11 cellular contexts compared by ENCODE assay signal in the genomic region with DNA sequence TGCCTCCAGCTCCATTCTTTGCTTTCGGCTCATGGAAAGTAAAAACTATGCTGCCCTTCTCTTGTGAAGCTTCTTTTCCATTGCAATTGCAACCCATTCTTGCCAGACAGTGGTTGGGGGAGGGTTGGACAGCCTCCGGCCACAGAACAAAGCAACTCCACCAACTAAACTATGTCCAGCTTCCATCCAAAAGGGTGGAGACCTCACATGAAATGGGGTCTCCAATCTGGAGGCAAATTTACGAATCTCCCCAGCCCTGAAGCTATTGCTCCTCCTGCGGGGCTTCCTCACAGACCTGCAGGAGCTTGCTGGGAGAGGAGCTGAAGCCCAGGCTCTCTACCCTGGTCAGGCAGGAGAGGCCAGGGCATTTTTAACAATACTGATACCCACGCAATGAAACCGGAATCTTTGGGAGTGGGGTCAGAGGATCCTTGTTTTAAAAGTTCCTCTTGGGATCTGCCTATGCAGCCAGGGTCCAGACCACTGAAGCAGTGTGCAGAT. TPM values are rescaled to one million over a fixed set of nuclear protein-coding genes. Genes with fewer than 3 reads are reported as not detected.
DNase-seq lines count a peak whose midpoint lies in the region; ATAC-seq and TF ChIP-seq lines count a peak whose summit lies in the region.
"Had no signal": no experiment of that assay in that cellular context is flagged by ENCODE, and none has a peak within 500 bp of the region (broad histone marks: within the 10 kb centered on the region; RNA-seq: fewer than 3 reads in every experiment).

No MANE protein-coding gene starts in this region.

- 3 to 5% methylated on average over 6 of the region's 6 CpGs for WGBS in aorta, 2 donors

- peaks cover 0 to 8% of the 10 kb centered on the region in 2 donors for H3K9me3 ChIP-seq in muscle layer of duodenum (ENCODE audit: control insufficient read depth in 1 of 2, low read length in 2 of 2)
- H3K9me3 ChIP-seq in aorta (ENCODE audit: control insufficient read depth, low read length) = no peaks in the 10 kb centered on the region

- intact Hi-C loops in aorta (cut with DNase I) = loop anchor here (5.0 to 10.0 kb wide), 2 partner anchors 65 to 142 kb away; a partner anchor contains a TSS

- TF ChIP-seq CTCF in fibroblast of villous mesenchyme (IDR thresholded peaks at IDR 0.05; ENCODE audit: insufficient read depth, low read depth, low read length) = no peak

- ATAC-seq in aorta (ENCODE audit: low FRiP score) (peak; percentile 66), HG03520 (IDR thresholded peaks at IDR 0.05; ENCODE audit: unreplicated experiment) (no peak), HG02973 (IDR thresholded peaks at IDR 0.05; ENCODE audit: unreplicated experiment) (no peak), GM18870 (IDR thresholded peaks at IDR 0.05; ENCODE audit: unreplicated experiment) (no peak)
- ATAC-seq: activated CD8-positive, alpha-beta T cell treated with anti-CD3 and anti-CD28 coated beads for 36 hours had no signal

- H3K36me3 ChIP-seq in muscle layer of duodenum (ENCODE audit: control insufficient read depth in 1 of 2, insufficient read depth in 2 of 2, low read length in 2 of 2) (no peaks in the 10 kb centered on the region), aorta (ENCODE audit: control insufficient read depth in 1 of 2, insufficient read depth in 2 of 2, low read length in 1 of 2) (no peaks in the 10 kb centered on the region)

- H3K27me3 ChIP-seq in muscle layer of duodenum (ENCODE audit: low read depth, low read length) (peaks cover 15% of the 10 kb centered on the region), aorta (ENCODE audit: control insufficient read depth in 1 of 2, insufficient read depth in 2 of 2, low read length in 1 of 2) (no peaks in the 10 kb centered on the region)

- H3K4me3 ChIP-seq in fibroblast of villous mesenchyme (ENCODE audit: low read depth, low read length) (peak overlapping the region; percentile 52), muscle layer of duodenum (ENCODE audit: low read depth in 1 of 2, low read length in 2 of 2) (peak overlapping the region; percentile 63), aorta (ENCODE audit: low read length in 2 of 2) (peak overlapping the region; percentile 15 to 48)

- H3K4me1 ChIP-seq in muscle layer of duodenum (ENCODE audit: control insufficient read depth in 1 of 2, insufficient read depth in 2 of 2, low read length in 2 of 2) (no peaks in the 10 kb centered on the region), aorta (ENCODE audit: control insufficient read depth in 1 of 2, insufficient read depth in 2 of 2, low read length in 2 of 2) (peaks cover 0 to 6% of the 10 kb centered on the region in 2 donors)

- DNase-seq in NCI-H2227 (lab: John Stamatoyannopoulos, UW; ENCODE audit: unreplicated experiment) (peak; percentile 33), NCI-H2227 treated with DMSO at 0.1 percent for 48 hours (lab: John Stamatoyannopoulos, UW) (no peak), fibroblast of villous mesenchyme (ENCODE audit: low read depth) (no peak), aorta (peak in 1 of 2 donors; percentile 47)
- DNase-seq: activated CD8-positive, alpha-beta T cell treated with anti-CD3 and anti-CD28 coated beads for 36 hours had no signal

- H3K27ac ChIP-seq in muscle layer of duodenum (ENCODE audit: low read length) (peak overlapping the region; percentile 48), aorta (ENCODE audit: low read depth in 1 of 2, low read length in 2 of 2) (peak overlapping the region; percentile 61 to 68)
- H3K27ac ChIP-seq: 22Rv1, KMS-11 had no signal

RNA-seq across cellular contexts. Expression of a gene that starts 0.6 kb away (rescaled TPM):
- total RNA-seq in fibroblast of villous mesenchyme (60.9 and 93.7 TPM in 2 replicates), aorta (100 to 1,000 TPM; 129 to 209 TPM)
- polyA plus RNA-seq in aorta = 100 to 1,000 TPM in 1 of 2 donors, 10 to 100 TPM in 1; 60.2 to 175 TPM

RNA-seq across cellular contexts. Expression of a gene that starts 52.0 kb away (rescaled TPM):
- total RNA-seq in fibroblast of villous mesenchyme (60.0 and 62.8 TPM in 2 replicates), aorta (10 to 100 TPM; 32.1 to 43.4 TPM)
- 10 to 100 TPM; 26.4 to 41.5 TPM for polyA plus RNA-seq in aorta
